8 cellular contexts compared by ENCODE assay signal in genomic region chr19:10270616-10271394, GRCh38. TPM values are rescaled to one million over a fixed set of nuclear protein-coding genes. Genes with fewer than 3 reads are reported as not detected.
A peak's percentile ranks its signal among the peaks of the same experiment; 100 is the strongest.
DNase-seq lines count a peak whose midpoint lies in the region; ATAC-seq, FAIRE-seq and TF ChIP-seq lines count a peak whose summit lies in the region.

Gene ICAM1 (plus strand): TSS chr19:10271120. CDS start chr19:10271160, 40 bp downstream.

- ATAC-seq in GM18517 (IDR thresholded peaks at IDR 0.05; ENCODE audit: unreplicated experiment): peak; percentile 47
- ATAC-seq in HG02970 (IDR thresholded peaks at IDR 0.05; ENCODE audit: low FRiP score, unreplicated experiment): peak; percentile 47
- ATAC-seq in activated T-cell treated with anti-CD3 and anti-CD28 coated beads, Interleukin-2, amount 50 U/mL, for 72 hours (replicated peaks in 1 of 2): peak; percentile 70 to 71
- ATAC-seq in HG02884 (IDR thresholded peaks at IDR 0.05; ENCODE audit: unreplicated experiment): no peak

- intact Hi-C loops in transverse colon (cut with DNase I; ENCODE audit: low total_unique reads): no loop called here

- peaks cover 40% of the 10 kb centered on the region for H3K4me1 Mint-ChIP-seq in activated T-cell treated with anti-CD3 and anti-CD28 coated beads, Interleukin-2, amount 50 U/mL, for 72 hours (ENCODE audit: low read depth)

- H3K4me1 ChIP-seq in neuron (ENCODE audit: insufficient read depth, low read length) (peaks cover 12% of the 10 kb centered on the region), transverse colon (peaks cover 6 to 23% (median 17%) of the 10 kb centered on the region in 4 donors)

- H3K36me3 Mint-ChIP-seq in activated T-cell treated with anti-CD3 and anti-CD28 coated beads, Interleukin-2, amount 50 U/mL, for 72 hours (ENCODE audit: insufficient read depth in 2 of 2): peaks cover 1 to 5% of the 10 kb centered on the region in 2 donors

- peak within 1 kb of the TSS; percentile 74 to 86 (median 80) for H3K27ac ChIP-seq in transverse colon

- H3K27me3 Mint-ChIP-seq in activated T-cell treated with anti-CD3 and anti-CD28 coated beads, Interleukin-2, amount 50 U/mL, for 72 hours (ENCODE audit: low read depth): no peaks in the 10 kb centered on the region

- TF ChIP-seq EP300 in transverse colon (IDR thresholded peaks at IDR 0.05; ENCODE audit: low read depth): peak; percentile 64

- WGBS in transverse colon (ENCODE audit: low coverage in 1 of 2), 2 donors: 2% methylated on average over 45 of the region's 51 CpGs; no CpG with 5 or more reads in 1 of the 2 donors

- no peak for TF ChIP-seq CTCF in fibroblast of pulmonary artery (IDR thresholded peaks at IDR 0.05; ENCODE audit: low read length, missing control alignments)
- peak in 2 of 5 experiments; percentile 40 to 42 for TF ChIP-seq CTCF in transverse colon (IDR thresholded peaks at IDR 0.05)

- H2AFZ ChIP-seq in neuron (ENCODE audit: low read depth, low read length): peak within 1 kb of the TSS; percentile 46

- peak within 1 kb of the TSS; percentile 85 for H3K4me3 ChIP-seq in fibroblast of pulmonary artery (replicated peaks; ENCODE audit: low read depth, low read length)
- peak within 1 kb of the TSS; percentile 34 for H3K4me3 ChIP-seq in neuron (ENCODE audit: low read length)
- H3K4me3 ChIP-seq in transverse colon: peak within 1 kb of the TSS; percentile 25 to 45 (median 42)

- H3K36me3 ChIP-seq in neuron (ENCODE audit: insufficient read depth, low read length) (no peaks in the 10 kb centered on the region), transverse colon (no peaks in the 10 kb centered on the region)

- peak within 1 kb of the TSS; percentile 95 for H3K27ac Mint-ChIP-seq in activated T-cell treated with anti-CD3 and anti-CD28 coated beads, Interleukin-2, amount 50 U/mL, for 72 hours

- DNase-seq in RCC 7860 (ENCODE audit: low spot score) (peak; percentile 83), fibroblast of pulmonary artery (ENCODE audit: low read depth) (peak; percentile 95), transverse colon (peak; percentile 88)
- DNase-seq in activated T-cell treated with anti-CD3 and anti-CD28 coated beads, Interleukin-2, amount 50 U/mL, for 72 hours: peak; percentile 82 to 84

- peak; percentile 73 for TF ChIP-seq POLR2A in transverse colon (IDR thresholded peaks at IDR 0.05)

- FAIRE-seq in RCC 7860 (lab: Jason Lieb, UNC): peak; percentile 40

- in situ Hi-C loops in transverse colon (cut with MboI; ENCODE audit: low pct_ligation_motif_present in 1 of 4, low pct_unique_long_range_greater_than_20kb in 1 of 4, low sequenced_read_pairs in 3 of 4): no loop called here

- peak within 1 kb of the TSS; percentile 89 to 94 for H3K4me3 Mint-ChIP-seq in activated T-cell treated with anti-CD3 and anti-CD28 coated beads, Interleukin-2, amount 50 U/mL, for 72 hours

- H3K27me3 ChIP-seq in neuron (ENCODE audit: insufficient read depth, low read length) (no peaks in the 10 kb centered on the region), transverse colon (peaks cover 24% of the 10 kb centered on the region)

- H3K9me3 Mint-ChIP-seq in activated T-cell treated with anti-CD3 and anti-CD28 coated beads, Interleukin-2, amount 50 U/mL, for 72 hours: no peaks in the 10 kb centered on the region

- H3K9me3 ChIP-seq in neuron (ENCODE audit: low read length) (no peaks in the 10 kb centered on the region), transverse colon (no peaks in the 10 kb centered on the region)

RNA-seq across cellular contexts. Expression of gene ICAM1, which starts in this region (rescaled TPM):
- total RNA-seq in activated T-cell treated with anti-CD3 and anti-CD28 coated beads, Interleukin-2, amount 50 U/mL, for 72 hours: 10 to 100 TPM; 20.7 to 40.1 TPM
- 10 to 100 TPM in 1 of 4 donors, 1 to 10 TPM in 3; 6.4 to 26.6 (median 7.7) TPM for total RNA-seq in transverse colon

Comparison
In these comparisons a context has a peak if more than half of its experiments do, and no peak if none do; other contexts are left out.
1. H3K4me3 ChIP-seq: peak in every context shown above with its lines; median percentile 85 in fibroblast of pulmonary artery; 42 in transverse colon; 34 in neuron.